In genomic region chr3:123734527-123734902, GRCh38 we compare ENCODE assay signal across 11 cellular contexts.
"Had no signal": no experiment of that assay in that cellular context is flagged by ENCODE, and none has a peak within 500 bp of the region (broad histone marks: within the 10 kb centered on the region; RNA-seq: fewer than 3 reads in every experiment).

No MANE protein-coding gene starts in this region.

- H3K27ac ChIP-seq: WERI-Rb-1 had no signal

- DNase-seq: activated CD4-positive, alpha-beta memory T cell treated with anti-CD3 and anti-CD28 coated beads, Interleukin-2, amount 10 ng/mL, durations not matched to agents 7 days and 5 days; activated CD4-positive, alpha-beta T cell treated with anti-CD3 and anti-CD28 coated beads for 36 hours; activated gamma-delta T cell; activated naive CD8-positive, alpha-beta T cell treated with anti-CD3 and anti-CD28 coated beads for 36 hours; activated T-cell treated with anti-CD3 and anti-CD28 coated beads, Interleukin-2, amount 50 U/mL, for 48 hours; anterior cingulate cortex; left ventricle myocardium superior; naive B cell; stimulated activated naive B cell treated with anti-CD40 and anti-IgM and Interleukin-4, amounts not matched to agents 10 μg/mL and 1 μg/mL and 100 μg/mL, for 72 hours; T-cell; WERI-Rb-1 had no signal

- H3K36me3 ChIP-seq: WERI-Rb-1 had no signal
